In the genomic region with DNA sequence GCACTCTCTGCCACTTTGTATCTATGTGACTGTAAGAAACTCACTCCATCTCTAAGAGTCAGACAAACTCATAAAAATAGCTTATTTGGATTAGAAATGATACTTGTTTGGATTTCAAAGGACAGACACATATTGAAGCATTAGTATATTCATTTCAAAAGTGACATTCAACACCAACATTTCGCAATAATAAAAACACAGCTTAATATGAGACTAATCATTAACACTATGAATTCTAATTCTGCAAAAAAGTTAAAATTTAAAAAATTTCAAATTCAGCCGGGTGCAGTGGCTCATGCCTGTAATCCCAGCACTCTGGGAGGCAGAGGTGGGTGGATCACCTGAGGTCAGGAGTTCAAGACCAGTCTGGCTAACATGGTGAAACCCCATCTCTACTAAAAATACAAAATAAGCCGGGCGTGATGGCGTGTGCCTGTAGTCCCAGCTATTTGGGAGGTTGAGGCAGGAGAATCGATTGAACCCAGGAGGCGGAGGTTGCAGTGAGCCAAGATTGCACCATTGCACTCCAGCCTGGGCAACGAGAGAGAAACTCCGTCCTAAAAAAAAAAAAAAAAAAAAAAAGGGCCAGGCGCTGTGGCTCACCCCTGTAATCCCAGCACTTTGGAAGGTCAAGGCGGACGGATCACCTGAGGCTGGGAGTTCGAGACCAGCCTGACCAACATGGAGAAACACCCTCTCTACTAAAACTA, we compare ENCODE assay signal across 1 cellular context. TPM values are rescaled to one million over a fixed set of nuclear protein-coding genes. Genes with fewer than 3 reads are reported as not detected.
"Had no signal": no experiment of that assay in that cellular context is flagged by ENCODE, and none has a peak within 500 bp of the region (broad histone marks: within the 10 kb centered on the region; RNA-seq: fewer than 3 reads in every experiment).

No MANE protein-coding gene starts in this region.

RNA-seq across cellular contexts. Expression of a gene that starts 55.8 kb away (rescaled TPM):
- polyA plus RNA-seq: naive thymus-derived CD4-positive, alpha-beta T cell had no signal
